ENCODE assay signal across 1 cellular context in genomic region chr12:54215990-54216579, GRCh38.
TF ChIP-seq lines count a peak whose summit lies in the region.

No MANE protein-coding gene starts in this region.

TF ChIP-seq in HepG2, 621 proteins besides CTCF, POLR2A, EP300 and RAD21 (continued from another document):
- TF ChIP-seq ARID5B (CRISPR knock-in tag; IDR thresholded peaks at IDR 0.05) (no peak), ZNF713 (CRISPR knock-in tag; IDR thresholded peaks at IDR 0.05) (no peak), SMARCE1 (IDR thresholded peaks at IDR 0.05; ENCODE audit: borderline replicate concordance) (no peak), ZBTB10 (CRISPR knock-in tag; IDR thresholded peaks at IDR 0.05; ENCODE audit: borderline replicate concordance) (no peak)
